ENCODE assay signal across 13 cellular contexts in genomic region chr6:39203804-39204495, GRCh38. TPM values are rescaled to one million over a fixed set of nuclear protein-coding genes. Genes with fewer than 3 reads are reported as not detected.
DNase-seq lines count a peak whose midpoint lies in the region; ATAC-seq and TF ChIP-seq lines count a peak whose summit lies in the region.
"Had no signal": no experiment of that assay in that cellular context is flagged by ENCODE, and none has a peak within 500 bp of the region (broad histone marks: within the 10 kb centered on the region; RNA-seq: fewer than 3 reads in every experiment).

No MANE protein-coding gene starts in this region.

- H3K27me3 ChIP-seq in foreskin keratinocyte (no peaks in the 10 kb centered on the region), parathyroid adenoma (ENCODE audit: control insufficient read depth, insufficient read depth, low read length) (no peaks in the 10 kb centered on the region)

- H3K27ac ChIP-seq in foreskin keratinocyte (no peak overlapping the region), parathyroid adenoma (peak overlapping the region; percentile 51)

- no peaks in the 10 kb centered on the region for H3K4me1 ChIP-seq in foreskin keratinocyte
- peaks cover 37% of the 10 kb centered on the region for H3K4me1 ChIP-seq in parathyroid adenoma

- TF ChIP-seq CTCF in foreskin keratinocyte (conservative IDR thresholded peaks at IDR 0.05): no peak
- no peak for TF ChIP-seq CTCF in parathyroid adenoma (IDR thresholded peaks at IDR 0.05)

- ATAC-seq in foreskin keratinocyte (peak; percentile 41), HG03175 (IDR thresholded peaks at IDR 0.05; ENCODE audit: unreplicated experiment) (no peak)
- ATAC-seq: CD8-positive, alpha-beta T cell had no signal

- no peaks in the 10 kb centered on the region for H3K36me3 ChIP-seq in parathyroid adenoma (ENCODE audit: control insufficient read depth, insufficient read depth, low read length)

- peak overlapping the region; percentile 17 for H2AFZ ChIP-seq in parathyroid adenoma

- no peak overlapping the region for H3K9ac ChIP-seq in parathyroid adenoma

- no peak overlapping the region for H3K4me3 ChIP-seq in parathyroid adenoma (ENCODE audit: low read depth, low read length)

- DNase-seq in ELF-1 (ENCODE audit: low read depth, low spot score) (peak; percentile 53), LoVo (ENCODE audit: low spot score) (peak; percentile 93), foreskin keratinocyte (peak in 1 of 2 donors; percentile 36), NOMO-1 treated with dmso at 0.1 percent for 144 hours (lab: John Stamatoyannopoulos, UW; ENCODE audit: unreplicated experiment) (no peak), NCI-H128 (lab: John Stamatoyannopoulos, UW; ENCODE audit: unreplicated experiment) (no peak), amygdala (lab: John Stamatoyannopoulos, UW) (no peak)
- DNase-seq: activated CD4-positive, alpha-beta T cell treated with anti-CD3 and anti-CD28 coated beads for 1 hour; activated gamma-delta T cell treated with Interleukin-2 at 50 U/mL for 16 hours; CD8-positive, alpha-beta T cell; NCI-H1417; stimulated activated naive CD4-positive, alpha-beta T cell treated with Interleukin-2 at 50 U/mL for 16 hours had no signal

- H3K79me2 ChIP-seq in parathyroid adenoma: no peaks in the 10 kb centered on the region

- H3K9me3 ChIP-seq in parathyroid adenoma (ENCODE audit: control insufficient read depth, low read length): no peaks in the 10 kb centered on the region

- no peak overlapping the region for H3K4me2 ChIP-seq in parathyroid adenoma (ENCODE audit: low read length)

RNA-seq across cellular contexts. Expression of gene KCNK5, which starts 25.3 kb away (rescaled TPM):
- total RNA-seq in foreskin keratinocyte: 0.04 TPM in 1 of 2 replicates, not detected in the other
- polyA plus RNA-seq in foreskin keratinocyte: 0.02 TPM in 2 replicates

Comparison
In these comparisons a context has a peak if more than half of its experiments do, and no peak if none do; other contexts are left out.
1. DNase-seq: peak in ELF-1 (single experiment) and LoVo (single experiment); none in NOMO-1 treated with dmso at 0.1 percent for 144 hours (single experiment), NCI-H128 (single experiment) and amygdala (0 of 56).